Comparison of ENCODE assay signal across 17 cellular contexts in the genomic region with DNA sequence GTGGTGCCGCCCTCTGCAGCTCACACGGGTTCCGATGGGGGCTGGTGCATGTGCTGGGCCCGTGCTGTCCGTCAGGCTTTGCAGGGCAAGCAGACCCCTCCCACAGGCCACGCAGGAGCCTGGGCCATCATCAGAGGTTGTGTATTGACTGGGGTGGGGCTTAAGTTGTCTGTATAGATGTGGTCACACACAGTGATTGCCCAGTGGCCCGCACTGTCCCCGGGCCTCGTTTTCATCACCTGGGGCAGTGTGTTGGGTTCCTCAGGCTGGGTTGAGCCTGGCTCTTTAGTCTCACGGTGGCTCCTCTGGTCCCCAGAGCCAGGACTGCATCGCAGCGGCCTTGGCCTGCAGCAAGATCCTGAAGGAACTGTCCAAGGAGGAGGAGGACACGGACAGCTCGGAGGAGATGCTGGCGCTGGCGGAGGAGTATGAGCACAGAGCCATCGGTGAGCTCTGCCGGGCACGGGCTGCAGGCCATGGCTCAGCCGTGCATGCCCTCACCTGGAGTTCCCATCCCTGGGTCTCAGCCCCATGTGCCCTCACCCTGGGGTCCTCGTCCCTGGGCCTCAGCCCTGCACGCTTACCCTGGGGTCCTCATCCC. TPM values are rescaled to one million over a fixed set of nuclear protein-coding genes. Genes with fewer than 3 reads are reported as not detected.
DNase-seq lines count a peak whose midpoint lies in the region; ATAC-seq and TF ChIP-seq lines count a peak whose summit lies in the region.
"Had no signal": no experiment of that assay in that cellular context is flagged by ENCODE, and none has a peak within 500 bp of the region (broad histone marks: within the 10 kb centered on the region; RNA-seq: fewer than 3 reads in every experiment).

No MANE protein-coding gene starts in this region.

- H3K36me3 Mint-ChIP-seq in GM23338 (ENCODE audit: low read depth), result no peaks in the 10 kb centered on the region
- no peaks in the 10 kb centered on the region for H3K36me3 Mint-ChIP-seq in endodermal cell (ENCODE audit: low read depth)
- no peaks in the 10 kb centered on the region for H3K36me3 Mint-ChIP-seq in Caco-2 (ENCODE audit: insufficient read depth, unreplicated experiment)

- H3K9me3 ChIP-seq in endodermal cell (ENCODE audit: control insufficient read depth, low read length), result no peaks in the 10 kb centered on the region
- H3K9me3 ChIP-seq in Caco-2, result no peaks in the 10 kb centered on the region

- 92 to 96% methylated on average over 16 to 22 of the region's 22 CpGs for WGBS in endodermal cell (ENCODE audit: insufficient coverage in 1 of 2, insufficient read length in 1 of 2), 2 experiments

- H3K4me3 Mint-ChIP-seq in GM23338 (no peak overlapping the region), endodermal cell (no peak overlapping the region), Caco-2 (ENCODE audit: unreplicated experiment) (no peak overlapping the region)
- H3K4me3 Mint-ChIP-seq: CD8-positive, alpha-beta memory T cell had no signal

- CTCF ChIA-PET in Caco-2 (lab: Charles Lee), result no interaction called here

- H3K9me3 Mint-ChIP-seq in GM23338 (no peaks in the 10 kb centered on the region; the same call in 2 of the 3 replicates), endodermal cell (no peaks in the 10 kb centered on the region), Caco-2 (ENCODE audit: unreplicated experiment) (no peaks in the 10 kb centered on the region)
- H3K9me3 Mint-ChIP-seq: CD8-positive, alpha-beta memory T cell had no signal

- H3K27me3 Mint-ChIP-seq in GM23338 (ENCODE audit: insufficient read depth, low read depth, poor library complexity) (peaks cover 3% of the 10 kb centered on the region), endodermal cell (ENCODE audit: insufficient read depth) (no peaks in the 10 kb centered on the region), Caco-2 (ENCODE audit: insufficient read depth, unreplicated experiment) (no peaks in the 10 kb centered on the region)

- H3K27ac ChIP-seq in GM23338 (ENCODE audit: low read depth), result no peak overlapping the region
- H3K27ac ChIP-seq in endodermal cell (ENCODE audit: low read depth, low read length), result no peak overlapping the region

- POLR2A ChIA-PET in Caco-2 (lab: Charles Lee), result no interaction called here

- H3K9ac ChIP-seq in endodermal cell (ENCODE audit: extremely low read depth, low read length, poor library complexity, severe bottlenecking), result no peak overlapping the region

- no TSS peak for BruUV-seq in Caco-2 (replicated peaks; lab: Mats Ljungman, UMichigan)

- H3K36me3 ChIP-seq in GM23338 (ENCODE audit: insufficient read depth) (no peaks in the 10 kb centered on the region), endodermal cell (ENCODE audit: control insufficient read depth, insufficient read depth, low read length) (no peaks in the 10 kb centered on the region), Caco-2 (ENCODE audit: control insufficient read depth, insufficient read depth, low read length) (no peaks in the 10 kb centered on the region)

- no peaks in the 10 kb centered on the region for H4K20me1 ChIP-seq in GM23338 (replicated peaks; ENCODE audit: insufficient read depth)

- no peak overlapping the region for H2AFZ ChIP-seq in GM23338

- no peak overlapping the region for H3K4me2 ChIP-seq in GM23338

- DNase-seq in D341Med (ENCODE audit: low spot score) (peak; percentile 25), GM23338 (ENCODE audit: low spot score) (peak; percentile 19), endodermal cell (peak; percentile 47), omental fat pad (ENCODE audit: low spot score) (no peak), DMS153 treated with DMSO at 0.1 percent for 48 hours (lab: John Stamatoyannopoulos, UW; ENCODE audit: unreplicated experiment) (no peak), Caco-2 (no peak), dermis blood vessel endothelial cell (no peak)
- DNase-seq: C1 segment of cervical spinal cord; CD8-positive, alpha-beta memory T cell; KBM-7; NCI-H1105 treated with DMSO at 0.1 percent for 48 hours; NCI-H1694 treated with DMSO at 0.1 percent for 48 hours; NCI-H510A; NCI-H774; OCI-M1; Right ventricle myocardium superior had no signal

- no peak overlapping the region for H3K4me3 ChIP-seq in GM23338
- no peak overlapping the region for H3K4me3 ChIP-seq in endodermal cell (ENCODE audit: low read length)
- no peak overlapping the region for H3K4me3 ChIP-seq in Caco-2 (ENCODE audit: low read depth, low read length)

- H3K27ac Mint-ChIP-seq in GM23338 (no peak overlapping the region), endodermal cell (no peak overlapping the region), Caco-2 (ENCODE audit: unreplicated experiment) (no peak overlapping the region)
- H3K27ac Mint-ChIP-seq: CD8-positive, alpha-beta memory T cell had no signal

- H3K4me1 ChIP-seq in GM23338 (ENCODE audit: insufficient read depth), result no peaks in the 10 kb centered on the region
- H3K4me1 ChIP-seq in endodermal cell (ENCODE audit: control insufficient read depth, insufficient read depth, low read length), result no peaks in the 10 kb centered on the region
- H3K4me1 ChIP-seq in Caco-2, result no peaks in the 10 kb centered on the region

- no peaks in the 10 kb centered on the region for H3F3A ChIP-seq in GM23338 (replicated peaks; ENCODE audit: low read depth)

- ATAC-seq in GM23338 (peak; percentile 37), omental fat pad (ENCODE audit: low FRiP score) (peak; percentile 20), GM19452 (IDR thresholded peaks at IDR 0.05; ENCODE audit: unreplicated experiment) (no peak)

- intact Hi-C loops in Caco-2 (cut with micrococcal nuclease; ENCODE audit: unreplicated experiment), result no loop called here

- H3K4me1 Mint-ChIP-seq in GM23338 (no peaks in the 10 kb centered on the region; the same call in 2 of the 3 replicates), endodermal cell (no peaks in the 10 kb centered on the region), Caco-2 (ENCODE audit: low read depth, unreplicated experiment) (no peaks in the 10 kb centered on the region)
- H3K4me1 Mint-ChIP-seq: CD8-positive, alpha-beta memory T cell had no signal

- H3K79me2 ChIP-seq in GM23338 (replicated peaks; ENCODE audit: insufficient read depth), result no peaks in the 10 kb centered on the region

- no peaks in the 10 kb centered on the region for H3K9me2 ChIP-seq in GM23338 (ENCODE audit: insufficient read depth)

- TF ChIP-seq CTCF in GM23338 (conservative IDR thresholded peaks at IDR 0.05; ENCODE audit: low read depth in 2 of 2) (no peak), endodermal cell (conservative IDR thresholded peaks at IDR 0.05) (no peak), omental fat pad (IDR thresholded peaks at IDR 0.05) (no peak), Caco-2 (IDR thresholded peaks at IDR 0.05; ENCODE audit: insufficient read depth in 1 of 2, low read depth in 1 of 2, low read length in 1 of 2, severe bottlenecking in 1 of 2, unreplicated experiment in 1 of 2) (no peak)

- H3K27me3 ChIP-seq in GM23338 (ENCODE audit: insufficient read depth) (no peaks in the 10 kb centered on the region), endodermal cell (ENCODE audit: control insufficient read depth, insufficient read depth, low read length, poor library complexity, severe bottlenecking) (no peaks in the 10 kb centered on the region), Caco-2 (replicated peaks; ENCODE audit: control insufficient read depth, insufficient read depth, low read length) (no peaks in the 10 kb centered on the region)

TF ChIP-seq in GM23338, 12 proteins besides CTCF, POLR2A, EP300 and RAD21:
- TF ChIP-seq NANOG (IDR thresholded peaks at IDR 0.05; ENCODE audit: borderline replicate concordance), result no peak

RNA-seq across cellular contexts. Expression of a gene that starts 44.1 kb away (rescaled TPM):
- total RNA-seq in GM23338 (2014; rRNA removed; shearing (Covaris generic)), result 0.83 and 2.0 TPM in 2 replicates
- 0.50 and 0.53 TPM in 2 replicates for polyA plus RNA-seq in GM23338 (2016; fragmentation: Nextera tagmentation; extraction: Ambion mirVana)
- total RNA-seq in endodermal cell (10 to 100 TPM in 1 of 2 donors, 1 to 10 TPM in 1; 1.6 to 12.5 TPM), omental fat pad (1 to 10 TPM; 3.9 to 9.3 (median 6.6) TPM), Caco-2 (2022) (0.07 and 0.20 TPM in 2 replicates), dermis blood vessel endothelial cell (1.8 and 3.2 TPM in 2 replicates)
- polyA plus RNA-seq in endodermal cell (2013, experiment 1 of 2), result 0.36 TPM
- polyA plus RNA-seq in endodermal cell (2013, experiment 2 of 2), result 0.33 TPM

RNA-seq across cellular contexts. Expression of a gene that starts 57.8 kb away (rescaled TPM):
- 4.4 and 6.8 TPM in 2 replicates for total RNA-seq in GM23338 (2014; rRNA removed; shearing (Covaris generic))
- polyA plus RNA-seq in GM23338 (2016; fragmentation: Nextera tagmentation; extraction: Ambion mirVana), result 0.95 and 1.2 TPM in 2 replicates
- total RNA-seq in endodermal cell, result 10 to 100 TPM; 14.1 to 16.5 TPM
- polyA plus RNA-seq in endodermal cell (2013, experiment 1 of 2), result 13.7 TPM
- polyA plus RNA-seq in endodermal cell (2013, experiment 2 of 2), result 14.0 TPM
- 1 to 10 TPM; 1.4 to 4.4 (median 3.6) TPM for total RNA-seq in omental fat pad
- 4.5 and 4.7 TPM in 2 replicates for total RNA-seq in Caco-2 (2022)
- total RNA-seq in dermis blood vessel endothelial cell, result 1.9 and 2.1 TPM in 2 replicates

RNA-seq across cellular contexts. Expression of a gene that starts 58.3 kb away (rescaled TPM):
- total RNA-seq in GM23338 (2014; rRNA removed; shearing (Covaris generic)), result 23.2 and 24.0 TPM in 2 replicates
- 11.0 and 15.4 TPM in 2 replicates for polyA plus RNA-seq in GM23338 (2016; fragmentation: Nextera tagmentation; extraction: Ambion mirVana)
- 10 to 100 TPM; 33.1 to 35.7 TPM for total RNA-seq in endodermal cell
- polyA plus RNA-seq in endodermal cell (2013, experiment 1 of 2), result 18.8 TPM
- 17.7 TPM for polyA plus RNA-seq in endodermal cell (2013, experiment 2 of 2)
- total RNA-seq in omental fat pad, result 10 to 100 TPM; 18.5 to 35.3 (median 23.6) TPM
- total RNA-seq in Caco-2 (2022), result 16.5 and 20.1 TPM in 2 replicates
- total RNA-seq in dermis blood vessel endothelial cell, result 4.5 and 6.0 TPM in 2 replicates

Comparison
In these comparisons a context has a peak if more than half of its experiments do, and no peak if none do; other contexts are left out.
1. DNase-seq: peak in D341Med (single experiment), GM23338 (single experiment) and endodermal cell (single experiment); none in omental fat pad (single experiment), DMS153 treated with DMSO at 0.1 percent for 48 hours (single experiment), Caco-2 (0 of 2) and dermis blood vessel endothelial cell (single experiment).